ENCODE assay signal across 16 cellular contexts in the genomic region with DNA sequence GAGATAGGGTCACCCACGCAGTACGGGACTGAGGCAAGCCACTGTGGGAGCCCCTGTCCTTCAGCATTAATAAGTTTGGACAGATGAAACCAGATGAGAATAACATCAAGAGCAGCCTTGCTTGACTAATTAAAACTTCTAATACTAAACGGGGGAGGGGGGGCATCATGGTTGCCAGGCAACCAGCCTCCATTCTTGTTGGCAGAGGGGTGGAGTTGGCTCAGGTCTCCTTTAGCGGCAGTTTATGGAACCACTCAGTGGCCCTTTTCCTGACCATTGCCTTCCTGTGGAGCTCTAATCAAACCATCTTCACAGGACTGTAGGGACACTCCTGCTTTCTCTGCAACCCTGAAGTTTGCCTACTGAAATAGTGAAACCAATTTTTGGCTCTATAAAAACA.
"Had no signal": no experiment of that assay in that cellular context is flagged by ENCODE, and none has a peak within 500 bp of the region (broad histone marks: within the 10 kb centered on the region; RNA-seq: fewer than 3 reads in every experiment).

No MANE protein-coding gene starts in this region.

- H3K4me3 Mint-ChIP-seq: activated naive CD4-positive, alpha-beta T cell treated with anti-CD3 and anti-CD28 coated beads, Interleukin-2, amount 10 ng/mL, durations not matched to agents 7 days and 5 days; activated T-cell treated with anti-CD3 and anti-CD28 coated beads, Interleukin-2, amount 50 U/mL, for 24 hours; mesothelial cell of epicardium; neural crest cell; stimulated activated naive CD8-positive, alpha-beta T cell treated with anti-CD3 and anti-CD28 coated beads, Interleukin-15, amount 100 ng/mL, for 72 hours had no signal

- H3K36me3 Mint-ChIP-seq: activated naive CD4-positive, alpha-beta T cell treated with anti-CD3 and anti-CD28 coated beads, Interleukin-2, amount 10 ng/mL, durations not matched to agents 7 days and 5 days; mesothelial cell of epicardium had no signal

- H3K9me3 Mint-ChIP-seq: activated naive CD4-positive, alpha-beta T cell treated with anti-CD3 and anti-CD28 coated beads, Interleukin-2, amount 10 ng/mL, durations not matched to agents 7 days and 5 days; activated T-cell treated with anti-CD3 and anti-CD28 coated beads, Interleukin-2, amount 50 U/mL, for 24 hours; mesothelial cell of epicardium; neural crest cell; stimulated activated naive CD8-positive, alpha-beta T cell treated with anti-CD3 and anti-CD28 coated beads, Interleukin-15, amount 100 ng/mL, for 72 hours had no signal

- ATAC-seq: lower lobe of right lung; stimulated activated naive CD8-positive, alpha-beta T cell treated with anti-CD3 and anti-CD28 coated beads, Interleukin-15, amount 100 ng/mL, for 72 hours; upper lobe of right lung had no signal

- H3K36me3 ChIP-seq: colonic mucosa, lower lobe of right lung, upper lobe of right lung had no signal

- H3K27ac Mint-ChIP-seq: activated naive CD4-positive, alpha-beta T cell treated with anti-CD3 and anti-CD28 coated beads, Interleukin-2, amount 10 ng/mL, durations not matched to agents 7 days and 5 days; activated T-cell treated with anti-CD3 and anti-CD28 coated beads, Interleukin-2, amount 50 U/mL, for 24 hours; mesothelial cell of epicardium; stimulated activated naive CD8-positive, alpha-beta T cell treated with anti-CD3 and anti-CD28 coated beads, Interleukin-15, amount 100 ng/mL, for 72 hours had no signal

- H3K27ac ChIP-seq: colonic mucosa, lower lobe of right lung, testis, upper lobe of right lung had no signal

- H3K4me1 Mint-ChIP-seq: activated naive CD4-positive, alpha-beta T cell treated with anti-CD3 and anti-CD28 coated beads, Interleukin-2, amount 10 ng/mL, durations not matched to agents 7 days and 5 days; stimulated activated naive CD8-positive, alpha-beta T cell treated with anti-CD3 and anti-CD28 coated beads, Interleukin-15, amount 100 ng/mL, for 72 hours had no signal

- H3K4me1 ChIP-seq: colonic mucosa, lower lobe of right lung, testis, upper lobe of right lung had no signal

- H3K4me3 ChIP-seq: colonic mucosa, lower lobe of right lung, testis, upper lobe of right lung had no signal

- DNase-seq: activated CD4-positive, alpha-beta T cell treated with anti-CD3 and anti-CD28 coated beads for 1 hour; activated CD4-positive, alpha-beta T cell treated with anti-CD3 and anti-CD28 coated beads, Interleukin-2, amount 50 U/mL, for 4 hours; activated naive CD4-positive, alpha-beta T cell treated with anti-CD3 and anti-CD28 coated beads, Interleukin-2, amount 10 ng/mL, durations not matched to agents 7 days and 5 days; activated T-cell treated with anti-CD3 and anti-CD28 coated beads, Interleukin-2, amount 50 U/mL, for 24 hours; colonic mucosa; foreskin fibroblast; hippocampal formation; kidney glomerular epithelial cell; lower lobe of right lung; stimulated activated CD4-positive, alpha-beta T cell treated with anti-CD3 and anti-CD28 coated beads, Interleukin-1b, Interleukin-23, amount 100 ng/mL, for 48 hours; stimulated activated naive CD8-positive, alpha-beta T cell treated with anti-CD3 and anti-CD28 coated beads, Interleukin-15, amount 100 ng/mL, for 72 hours; T1000; testis; upper lobe of right lung had no signal

- H3K9me3 ChIP-seq: colonic mucosa, lower lobe of right lung, testis, upper lobe of right lung had no signal

- H3K27me3 ChIP-seq: colonic mucosa, testis, upper lobe of right lung had no signal
